ENCODE assay signal across 20 cellular contexts in genomic region chr3:42185044-42185443, GRCh38.
DNase-seq lines count a peak whose midpoint lies in the region; ATAC-seq and TF ChIP-seq lines count a peak whose summit lies in the region.
"Had no signal": no experiment of that assay in that cellular context is flagged by ENCODE, and none has a peak within 500 bp of the region (broad histone marks: within the 10 kb centered on the region; RNA-seq: fewer than 3 reads in every experiment).

No MANE protein-coding gene starts in this region.

- H3K4me1 ChIP-seq in PC-3 (ENCODE audit: insufficient read depth, low read length) = peaks cover 34% of the 10 kb centered on the region
- H3K4me1 ChIP-seq: prostate gland had no signal

- H3K4me3 ChIP-seq in PC-3 (ENCODE audit: low read length) (no peak overlapping the region), dorsolateral prefrontal cortex (no peak overlapping the region)
- H3K4me3 ChIP-seq: prostate gland had no signal

- no peaks in the 10 kb centered on the region for H4K20me1 ChIP-seq in PC-3 (ENCODE audit: low read length)

- no peaks in the 10 kb centered on the region for H3F3A ChIP-seq in PC-3 (ENCODE audit: low read length, unreplicated experiment)

- BruUV-seq in Calu3 (replicated peaks; lab: Mats Ljungman, UMichigan) = no TSS peak
- BruUV-seq in PC-3 (replicated peaks; lab: Mats Ljungman, UMichigan) = no TSS peak

- H3K4me3 Mint-ChIP-seq in Calu3 (ENCODE audit: low read depth, unreplicated experiment) = peak overlapping the region; percentile 89
- no peak overlapping the region for H3K4me3 Mint-ChIP-seq in osteocyte (ENCODE audit: unreplicated experiment)
- H3K4me3 Mint-ChIP-seq in type B pancreatic cell = no peak overlapping the region
- H3K4me3 Mint-ChIP-seq: activated naive CD8-positive, alpha-beta T cell treated with anti-CD3 and anti-CD28 coated beads for 36 hours had no signal

- H3K9ac ChIP-seq in PC-3 (ENCODE audit: low read length) = peak overlapping the region; percentile 11; the same call in 1 of the 2 replicates
- H3K9ac ChIP-seq: SK-N-SH had no signal

- H3K27ac Mint-ChIP-seq in Calu3 (ENCODE audit: unreplicated experiment) (peak overlapping the region; percentile 100), osteocyte (ENCODE audit: unreplicated experiment) (peak overlapping the region; percentile 28), type B pancreatic cell (no peak overlapping the region)
- H3K27ac Mint-ChIP-seq: activated naive CD8-positive, alpha-beta T cell treated with anti-CD3 and anti-CD28 coated beads for 36 hours had no signal

- H3K79me2 ChIP-seq in PC-3 (ENCODE audit: low read length) = no peaks in the 10 kb centered on the region

- H3K27ac ChIP-seq in PC-3 (ENCODE audit: low read length) (peak overlapping the region; percentile 73), dorsolateral prefrontal cortex (peak overlapping the region in 33 of 59 donors; percentile 4 to 74 (median 38))
- H3K27ac ChIP-seq: C4-2B, HL-60, prostate gland had no signal

- TF ChIP-seq CTCF in Calu3 (IDR thresholded peaks at IDR 0.05; ENCODE audit: unreplicated experiment) (no peak), PC-3 (conservative IDR thresholded peaks at IDR 0.05; ENCODE audit: low read depth, low read length) (no peak), dorsolateral prefrontal cortex (IDR thresholded peaks at IDR 0.05 in 54 of 56, conservative IDR thresholded peaks at IDR 0.05 in 2 of 56; ENCODE audit: low read depth in 1 of 56, partially characterized antibody in 56 of 56) (no peak), osteocyte (IDR thresholded peaks at IDR 0.05) (no peak), type B pancreatic cell (conservative IDR thresholded peaks at IDR 0.05) (no peak)

- H3K4me2 ChIP-seq in PC-3 (ENCODE audit: low read length) = peak overlapping the region; percentile 50
- H3K4me2 ChIP-seq: SK-N-SH had no signal

- intact Hi-C loops in Calu3 (cut with micrococcal nuclease; ENCODE audit: unreplicated experiment) (loop anchor here (2.0 kb wide), 1 partner anchor 56 kb away; no protein-coding TSS in a partner anchor), PC-3 (cut with micrococcal nuclease) (loop anchor here (1.0 kb wide), 2 partner anchors 35 to 55 kb away; no protein-coding TSS in a partner anchor), dorsolateral prefrontal cortex (cut with DNase I) (no loop called here)

- H3K9me2 ChIP-seq in PC-3 (replicated peaks; ENCODE audit: low read length) = no peaks in the 10 kb centered on the region
- H3K9me2 ChIP-seq: SK-N-SH had no signal

- H3K27me3 ChIP-seq in PC-3 (ENCODE audit: low read length) (no peaks in the 10 kb centered on the region), dorsolateral prefrontal cortex (no peaks in the 10 kb centered on the region)

- POLR2A ChIA-PET in PC-3 (lab: Charles Lee; ENCODE audit: unreplicated experiment) = no interaction called here

- H3K36me3 Mint-ChIP-seq in Calu3 (ENCODE audit: insufficient read depth, unreplicated experiment) (peaks cover 64% of the 10 kb centered on the region), osteocyte (ENCODE audit: unreplicated experiment) (peaks cover 11% of the 10 kb centered on the region), type B pancreatic cell (peaks cover 17% of the 10 kb centered on the region)
- H3K36me3 Mint-ChIP-seq: activated naive CD8-positive, alpha-beta T cell treated with anti-CD3 and anti-CD28 coated beads for 36 hours had no signal

- no peaks in the 10 kb centered on the region for H3K9me3 ChIP-seq in PC-3 (ENCODE audit: low read length)
- H3K9me3 ChIP-seq: prostate gland, SK-N-SH had no signal

- H3K4me1 Mint-ChIP-seq in Calu3 (ENCODE audit: low read depth, unreplicated experiment) (peaks cover 59% of the 10 kb centered on the region), osteocyte (ENCODE audit: unreplicated experiment) (peaks cover 22% of the 10 kb centered on the region), type B pancreatic cell (ENCODE audit: unreplicated experiment) (peaks cover 18% of the 10 kb centered on the region)
- H3K4me1 Mint-ChIP-seq: activated naive CD8-positive, alpha-beta T cell treated with anti-CD3 and anti-CD28 coated beads for 36 hours had no signal

- CTCF ChIA-PET in Calu3 (lab: Charles Lee) = interaction anchor here (0.9 to 2.7 kb wide), 6 partner anchors 24 to 85 kb away, joined by 3 to 16 read pairs (median 4); no protein-coding TSS in a partner anchor
- CTCF ChIA-PET in PC-3 (lab: Charles Lee) = interaction anchor here (1.0 to 2.5 kb wide), 3 partner anchors 33 to 67 kb away, joined by 5 to 12 read pairs (median 5); no protein-coding TSS in a partner anchor

- H2AFZ ChIP-seq in PC-3 (ENCODE audit: low read length) = 0 out of 2 replicates have a peak overlapping the region, but pooled peaks have one; percentile 4

- ATAC-seq in PC-3 = peak; percentile 100
- no peak for ATAC-seq in HG03097 (IDR thresholded peaks at IDR 0.05; ENCODE audit: low FRiP score, unreplicated experiment)
- no peak for ATAC-seq in HG03571 (IDR thresholded peaks at IDR 0.05; ENCODE audit: unreplicated experiment)
- ATAC-seq: stimulated activated naive CD8-positive, alpha-beta T cell treated with anti-CD3 and anti-CD28 coated beads, Interleukin-15, Interleukin-2, amounts not matched to agents 100 U/mL and 50 U/mL, for 24 hours had no signal

- DNase-seq in Calu3 (no peak), PC-3 (peak; percentile 88), dorsolateral prefrontal cortex (peak in 2 of 10 donors; percentile 49 to 83), osteocyte (ENCODE audit: extremely low spot score, unreplicated experiment) (no peak), type B pancreatic cell (ENCODE audit: extremely low spot score, unreplicated experiment) (no peak), NCI-H146 (lab: John Stamatoyannopoulos, UW) (no peak)
- DNase-seq: activated naive CD8-positive, alpha-beta T cell treated with anti-CD3 and anti-CD28 coated beads for 36 hours; cortex of kidney; GDM1; HCEC 1CT; islet precursor cell; NCI-H2081 treated with DMSO at 0.1 percent for 48 hours; SK-N-SH; stimulated activated CD4-positive, alpha-beta T cell treated with anti-CD3 and anti-CD28 coated beads, Interleukin-4, amount 100 ng/mL, for 24 hours; stimulated activated naive CD8-positive, alpha-beta T cell treated with anti-CD3 and anti-CD28 coated beads, Interleukin-15, Interleukin-2, amounts not matched to agents 100 U/mL and 50 U/mL, for 24 hours had no signal

- H3K9me3 Mint-ChIP-seq in Calu3 (ENCODE audit: low read depth, unreplicated experiment) (no peaks in the 10 kb centered on the region), osteocyte (ENCODE audit: unreplicated experiment) (no peaks in the 10 kb centered on the region), type B pancreatic cell (no peaks in the 10 kb centered on the region)
- H3K9me3 Mint-ChIP-seq: activated naive CD8-positive, alpha-beta T cell treated with anti-CD3 and anti-CD28 coated beads for 36 hours had no signal

- H3K36me3 ChIP-seq in PC-3 (ENCODE audit: low read depth, low read length) = no peaks in the 10 kb centered on the region
- H3K36me3 ChIP-seq: prostate gland had no signal

- H3K27me3 Mint-ChIP-seq in Calu3 (ENCODE audit: unreplicated experiment) (no peaks in the 10 kb centered on the region), osteocyte (ENCODE audit: unreplicated experiment) (no peaks in the 10 kb centered on the region), type B pancreatic cell (no peaks in the 10 kb centered on the region)
- H3K27me3 Mint-ChIP-seq: activated naive CD8-positive, alpha-beta T cell treated with anti-CD3 and anti-CD28 coated beads for 36 hours had no signal

Comparison
In these comparisons a context has a peak if more than half of its experiments do, and no peak if none do; other contexts are left out.
1. intact Hi-C loops: an anchor here in Calu3 (2.0 kb wide) and PC-3 (1.0 kb wide); none called in dorsolateral prefrontal cortex.